2 cellular contexts compared by ENCODE assay signal in genomic region chr2:213149332-213149875, GRCh38.
TF ChIP-seq lines count a peak whose summit lies in the region.

No MANE protein-coding gene starts in this region.

TF ChIP-seq in liver, 16 proteins besides CTCF, POLR2A, EP300 and RAD21 (continued from another document):
- TF ChIP-seq, protein P1, sequence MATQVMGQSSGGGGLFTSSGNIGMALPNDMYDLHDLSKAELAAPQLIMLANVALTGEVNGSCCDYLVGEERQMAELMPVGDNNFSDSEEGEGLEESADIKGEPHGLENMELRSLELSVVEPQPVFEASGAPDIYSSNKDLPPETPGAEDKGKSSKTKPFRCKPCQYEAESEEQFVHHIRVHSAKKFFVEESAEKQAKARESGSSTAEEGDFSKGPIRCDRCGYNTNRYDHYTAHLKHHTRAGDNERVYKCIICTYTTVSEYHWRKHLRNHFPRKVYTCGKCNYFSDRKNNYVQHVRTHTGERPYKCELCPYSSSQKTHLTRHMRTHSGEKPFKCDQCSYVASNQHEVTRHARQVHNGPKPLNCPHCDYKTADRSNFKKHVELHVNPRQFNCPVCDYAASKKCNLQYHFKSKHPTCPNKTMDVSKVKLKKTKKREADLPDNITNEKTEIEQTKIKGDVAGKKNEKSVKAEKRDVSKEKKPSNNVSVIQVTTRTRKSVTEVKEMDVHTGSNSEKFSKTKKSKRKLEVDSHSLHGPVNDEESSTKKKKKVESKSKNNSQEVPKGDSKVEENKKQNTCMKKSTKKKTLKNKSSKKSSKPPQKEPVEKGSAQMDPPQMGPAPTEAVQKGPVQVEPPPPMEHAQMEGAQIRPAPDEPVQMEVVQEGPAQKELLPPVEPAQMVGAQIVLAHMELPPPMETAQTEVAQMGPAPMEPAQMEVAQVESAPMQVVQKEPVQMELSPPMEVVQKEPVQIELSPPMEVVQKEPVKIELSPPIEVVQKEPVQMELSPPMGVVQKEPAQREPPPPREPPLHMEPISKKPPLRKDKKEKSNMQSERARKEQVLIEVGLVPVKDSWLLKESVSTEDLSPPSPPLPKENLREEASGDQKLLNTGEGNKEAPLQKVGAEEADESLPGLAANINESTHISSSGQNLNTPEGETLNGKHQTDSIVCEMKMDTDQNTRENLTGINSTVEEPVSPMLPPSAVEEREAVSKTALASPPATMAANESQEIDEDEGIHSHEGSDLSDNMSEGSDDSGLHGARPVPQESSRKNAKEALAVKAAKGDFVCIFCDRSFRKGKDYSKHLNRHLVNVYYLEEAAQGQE (IDR thresholded peaks at IDR 0.05): no peak
- TF ChIP-seq, protein P2, sequence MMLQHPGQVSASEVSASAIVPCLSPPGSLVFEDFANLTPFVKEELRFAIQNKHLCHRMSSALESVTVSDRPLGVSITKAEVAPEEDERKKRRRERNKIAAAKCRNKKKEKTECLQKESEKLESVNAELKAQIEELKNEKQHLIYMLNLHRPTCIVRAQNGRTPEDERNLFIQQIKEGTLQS (IDR thresholded peaks at IDR 0.05): no peak
- TF ChIP-seq FOXA2 (IDR thresholded peaks at IDR 0.05) (no peak), SP1 (IDR thresholded peaks at IDR 0.05) (no peak), EGR1 (IDR thresholded peaks at IDR 0.05; ENCODE audit: low read depth in 2 of 2) (no peak), YY1 (IDR thresholded peaks at IDR 0.05) (no peak), TAF1 (conservative IDR thresholded peaks at IDR 0.05) (no peak)
- TF ChIP-seq, protein P3, sequence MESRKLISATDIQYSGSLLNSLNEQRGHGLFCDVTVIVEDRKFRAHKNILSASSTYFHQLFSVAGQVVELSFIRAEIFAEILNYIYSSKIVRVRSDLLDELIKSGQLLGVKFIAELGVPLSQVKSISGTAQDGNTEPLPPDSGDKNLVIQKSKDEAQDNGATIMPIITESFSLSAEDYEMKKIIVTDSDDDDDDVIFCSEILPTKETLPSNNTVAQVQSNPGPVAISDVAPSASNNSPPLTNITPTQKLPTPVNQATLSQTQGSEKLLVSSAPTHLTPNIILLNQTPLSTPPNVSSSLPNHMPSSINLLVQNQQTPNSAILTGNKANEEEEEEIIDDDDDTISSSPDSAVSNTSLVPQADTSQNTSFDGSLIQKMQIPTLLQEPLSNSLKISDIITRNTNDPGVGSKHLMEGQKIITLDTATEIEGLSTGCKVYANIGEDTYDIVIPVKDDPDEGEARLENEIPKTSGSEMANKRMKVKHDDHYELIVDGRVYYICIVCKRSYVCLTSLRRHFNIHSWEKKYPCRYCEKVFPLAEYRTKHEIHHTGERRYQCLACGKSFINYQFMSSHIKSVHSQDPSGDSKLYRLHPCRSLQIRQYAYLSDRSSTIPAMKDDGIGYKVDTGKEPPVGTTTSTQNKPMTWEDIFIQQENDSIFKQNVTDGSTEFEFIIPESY (IDR thresholded peaks at IDR 0.05): no peak

TF ChIP-seq in HepG2, 621 proteins besides CTCF, POLR2A, EP300 and RAD21 (continued from another document):
- TF ChIP-seq DR1 (CRISPR knock-in tag; IDR thresholded peaks at IDR 0.05): no peak
- TF ChIP-seq ZNF343 (CRISPR knock-in tag; IDR thresholded peaks at IDR 0.05): no peak
- TF ChIP-seq, protein P4, sequence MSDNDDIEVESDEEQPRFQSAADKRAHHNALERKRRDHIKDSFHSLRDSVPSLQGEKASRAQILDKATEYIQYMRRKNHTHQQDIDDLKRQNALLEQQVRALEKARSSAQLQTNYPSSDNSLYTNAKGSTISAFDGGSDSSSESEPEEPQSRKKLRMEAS (IDR thresholded peaks at IDR 0.05): no peak
- TF ChIP-seq KAT8 (CRISPR knock-in tag; IDR thresholded peaks at IDR 0.05): no peak
- TF ChIP-seq, protein P5, sequence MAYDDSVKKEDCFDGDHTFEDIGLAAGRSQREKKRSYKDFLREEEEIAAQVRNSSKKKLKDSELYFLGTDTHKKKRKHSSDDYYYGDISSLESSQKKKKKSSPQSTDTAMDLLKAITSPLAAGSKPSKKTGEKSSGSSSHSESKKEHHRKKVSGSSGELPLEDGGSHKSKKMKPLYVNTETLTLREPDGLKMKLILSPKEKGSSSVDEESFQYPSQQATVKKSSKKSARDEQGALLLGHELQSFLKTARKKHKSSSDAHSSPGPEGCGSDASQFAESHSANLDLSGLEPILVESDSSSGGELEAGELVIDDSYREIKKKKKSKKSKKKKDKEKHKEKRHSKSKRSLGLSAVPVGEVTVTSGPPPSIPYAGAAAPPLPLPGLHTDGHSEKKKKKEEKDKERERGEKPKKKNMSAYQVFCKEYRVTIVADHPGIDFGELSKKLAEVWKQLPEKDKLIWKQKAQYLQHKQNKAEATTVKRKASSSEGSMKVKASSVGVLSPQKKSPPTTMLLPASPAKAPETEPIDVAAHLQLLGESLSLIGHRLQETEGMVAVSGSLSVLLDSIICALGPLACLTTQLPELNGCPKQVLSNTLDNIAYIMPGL (CRISPR knock-in tag; IDR thresholded peaks at IDR 0.05; ENCODE audit: borderline replicate concordance in 1 of 2, low read depth in 1 of 2): no peak
- no peak for TF ChIP-seq MLXIP (CRISPR knock-in tag; IDR thresholded peaks at IDR 0.05; ENCODE audit: borderline replicate concordance)
- TF ChIP-seq, protein P6, sequence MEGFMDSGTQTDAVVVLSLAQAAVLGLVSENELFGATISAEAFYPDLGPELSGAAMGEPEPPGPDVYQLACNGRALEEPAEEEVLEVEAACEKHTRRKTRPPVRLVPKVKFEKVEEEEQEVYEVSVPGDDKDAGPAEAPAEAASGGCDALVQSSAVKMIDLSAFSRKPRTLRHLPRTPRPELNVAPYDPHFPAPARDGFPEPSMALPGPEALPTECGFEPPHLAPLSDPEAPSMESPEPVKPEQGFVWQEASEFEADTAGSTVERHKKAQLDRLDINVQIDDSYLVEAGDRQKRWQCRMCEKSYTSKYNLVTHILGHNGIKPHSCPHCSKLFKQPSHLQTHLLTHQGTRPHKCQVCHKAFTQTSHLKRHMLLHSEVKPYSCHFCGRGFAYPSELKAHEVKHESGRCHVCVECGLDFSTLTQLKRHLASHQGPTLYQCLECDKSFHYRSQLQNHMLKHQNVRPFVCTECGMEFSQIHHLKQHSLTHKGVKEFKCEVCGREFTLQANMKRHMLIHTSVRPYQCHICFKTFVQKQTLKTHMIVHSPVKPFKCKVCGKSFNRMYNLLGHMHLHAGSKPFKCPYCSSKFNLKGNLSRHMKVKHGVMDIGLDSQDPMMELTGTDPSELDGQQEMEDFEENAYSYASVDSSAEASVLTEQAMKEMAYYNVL (CRISPR knock-in tag; IDR thresholded peaks at IDR 0.05; ENCODE audit: borderline replicate concordance): no peak
- TF ChIP-seq ZNF562 (CRISPR knock-in tag; IDR thresholded peaks at IDR 0.05; ENCODE audit: borderline replicate concordance): no peak
- TF ChIP-seq ZHX1 (CRISPR knock-in tag; IDR thresholded peaks at IDR 0.05; ENCODE audit: low read depth): no peak
- TF ChIP-seq ZSCAN29 (CRISPR knock-in tag; conservative IDR thresholded peaks at IDR 0.05): no peak
- TF ChIP-seq BCL6 (CRISPR knock-in tag; IDR thresholded peaks at IDR 0.05): no peak
TF ChIP-seq in HepG2: peak in this region for 0.
